In the genomic region with DNA sequence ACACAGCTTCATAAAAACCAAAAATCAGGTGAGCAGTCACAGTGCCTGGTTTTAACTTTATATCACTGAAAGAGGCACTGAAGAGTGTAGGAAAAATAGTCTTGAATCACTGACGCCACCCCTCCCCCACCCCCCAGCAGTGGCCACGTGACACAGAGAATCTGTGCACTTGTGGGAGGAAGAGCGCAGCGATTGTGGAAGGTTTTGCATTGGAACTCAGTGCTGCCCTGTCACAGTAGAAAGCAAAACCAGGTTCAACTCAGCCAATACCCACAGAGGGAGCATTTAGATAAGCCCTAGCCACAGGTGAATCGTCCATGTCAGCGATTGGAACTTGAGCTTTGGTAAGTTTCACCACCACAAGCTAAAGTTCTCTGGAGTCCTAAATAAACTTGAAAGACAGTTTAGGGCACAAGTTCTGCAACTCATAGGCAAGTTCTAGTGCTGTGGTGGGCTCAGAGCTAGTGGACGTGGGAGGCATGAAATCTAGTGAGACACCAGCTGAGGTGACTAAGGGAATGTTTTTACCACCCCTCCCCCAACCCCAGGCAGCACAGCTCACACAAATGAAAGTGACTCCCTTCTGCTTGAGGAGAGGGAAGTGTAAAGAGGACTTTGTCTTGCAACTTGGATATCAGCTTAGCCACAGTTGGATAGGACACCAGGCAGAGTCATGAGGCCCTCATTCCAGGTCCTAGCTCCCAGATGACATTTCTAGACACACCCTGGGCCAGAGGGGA, we compare ENCODE assay signal across 27 cellular contexts. TPM values are rescaled to one million over a fixed set of nuclear protein-coding genes. Genes with fewer than 3 reads are reported as not detected.
DNase-seq lines count a peak whose midpoint lies in the region; ATAC-seq and TF ChIP-seq lines count a peak whose summit lies in the region.
"Had no signal": no experiment of that assay in that cellular context is flagged by ENCODE, and none has a peak within 500 bp of the region (broad histone marks: within the 10 kb centered on the region; RNA-seq: fewer than 3 reads in every experiment).

No MANE protein-coding gene starts in this region.

- no peaks in the 10 kb centered on the region for H3K4me1 ChIP-seq in vagina
- H3K4me1 ChIP-seq: adrenal gland, breast epithelium, gastrocnemius medialis, upper lobe of left lung had no signal

- H3K36me3 ChIP-seq in vagina = no peaks in the 10 kb centered on the region
- H3K36me3 ChIP-seq: adrenal gland, breast epithelium, gastrocnemius medialis, upper lobe of left lung had no signal

- no peak for TF ChIP-seq POLR2A in vagina (IDR thresholded peaks at IDR 0.05)

- no peak overlapping the region for H3K27ac Mint-ChIP-seq in activated naive CD8-positive, alpha-beta T cell treated with anti-CD3 and anti-CD28 coated beads, Interleukin-2, amount 50 U/mL, for 24 hours
- H3K27ac Mint-ChIP-seq in activated naive CD8-positive, alpha-beta T cell treated with anti-CD3 and anti-CD28 coated beads for 36 hours = no peak overlapping the region
- H3K27ac Mint-ChIP-seq: memory B cell; naive thymus-derived CD4-positive, alpha-beta T cell; stimulated activated naive CD8-positive, alpha-beta T cell treated with anti-CD3 and anti-CD28 coated beads, Interleukin-15, amount 100 ng/mL, for 72 hours; T-cell had no signal

- H3K4me3 ChIP-seq in epithelial cell of esophagus (ENCODE audit: low read length) (no peak overlapping the region), vagina (no peak overlapping the region)
- H3K4me3 ChIP-seq: adrenal gland, breast epithelium, gastrocnemius medialis, skin epidermis, upper lobe of left lung had no signal

- H3K27ac ChIP-seq in vagina = no peak overlapping the region
- H3K27ac ChIP-seq: adrenal gland, breast epithelium, epithelial cell of prostate, gastrocnemius medialis, skin epidermis, upper lobe of left lung had no signal

- no peak for DNase-seq in activated naive CD8-positive, alpha-beta T cell treated with anti-CD3 and anti-CD28 coated beads, Interleukin-2, amount 50 U/mL, for 24 hours
- DNase-seq in activated naive CD8-positive, alpha-beta T cell treated with anti-CD3 and anti-CD28 coated beads for 36 hours = no peak
- peak; percentile 30 for DNase-seq in NOMO-1 treated with dmso at 0.1 percent for 144 hours (lab: John Stamatoyannopoulos, UW; ENCODE audit: unreplicated experiment)
- peak; percentile 6 for DNase-seq in epithelial cell of esophagus (ENCODE audit: low read depth)
- DNase-seq in HPDE6-E6E7 (ENCODE audit: extremely low spot score) = no peak
- DNase-seq in vagina (ENCODE audit: extremely low spot score in 2 of 2) = no peak
- DNase-seq: activated effector memory CD4-positive, alpha-beta T cell treated with anti-CD3 and anti-CD28 coated beads, Interleukin-2, amount 50 U/mL, for 16 hours; adrenal gland; cortex of kidney; DMS 273 treated with DMSO at 0.1 percent for 48 hours; gastrocnemius medialis; Karpas-422; kidney glomerular epithelial cell; naive thymus-derived CD4-positive, alpha-beta T cell; NCI-H1436 treated with DMSO at 0.1 percent for 48 hours; NCI-H2171 treated with DMSO at 0.1 percent for 48 hours; NCI-H774; stimulated activated CD4-positive, alpha-beta T cell treated with anti-CD3 and anti-CD28 coated beads, Interleukin-2, amount 100 ng/mL, for 48 hours; stimulated activated naive CD8-positive, alpha-beta T cell treated with anti-CD3 and anti-CD28 coated beads, Interleukin-15, amount 100 ng/mL, for 72 hours; T-cell; upper lobe of left lung had no signal

- no peaks in the 10 kb centered on the region for H3K9me3 Mint-ChIP-seq in activated naive CD8-positive, alpha-beta T cell treated with anti-CD3 and anti-CD28 coated beads, Interleukin-2, amount 50 U/mL, for 24 hours
- H3K9me3 Mint-ChIP-seq in activated naive CD8-positive, alpha-beta T cell treated with anti-CD3 and anti-CD28 coated beads for 36 hours = no peaks in the 10 kb centered on the region
- H3K9me3 Mint-ChIP-seq: memory B cell; naive thymus-derived CD4-positive, alpha-beta T cell; stimulated activated naive CD8-positive, alpha-beta T cell treated with anti-CD3 and anti-CD28 coated beads, Interleukin-15, amount 100 ng/mL, for 72 hours; T-cell had no signal

- H3K4me3 Mint-ChIP-seq in activated naive CD8-positive, alpha-beta T cell treated with anti-CD3 and anti-CD28 coated beads, Interleukin-2, amount 50 U/mL, for 24 hours = no peak overlapping the region
- H3K4me3 Mint-ChIP-seq in activated naive CD8-positive, alpha-beta T cell treated with anti-CD3 and anti-CD28 coated beads for 36 hours = no peak overlapping the region
- H3K4me3 Mint-ChIP-seq: memory B cell; naive thymus-derived CD4-positive, alpha-beta T cell; stimulated activated naive CD8-positive, alpha-beta T cell treated with anti-CD3 and anti-CD28 coated beads, Interleukin-15, amount 100 ng/mL, for 72 hours; T-cell had no signal

- H3K4me1 Mint-ChIP-seq in activated naive CD8-positive, alpha-beta T cell treated with anti-CD3 and anti-CD28 coated beads, Interleukin-2, amount 50 U/mL, for 24 hours = no peaks in the 10 kb centered on the region
- no peaks in the 10 kb centered on the region for H3K4me1 Mint-ChIP-seq in activated naive CD8-positive, alpha-beta T cell treated with anti-CD3 and anti-CD28 coated beads for 36 hours
- H3K4me1 Mint-ChIP-seq: memory B cell; naive thymus-derived CD4-positive, alpha-beta T cell; stimulated activated naive CD8-positive, alpha-beta T cell treated with anti-CD3 and anti-CD28 coated beads, Interleukin-15, amount 100 ng/mL, for 72 hours; T-cell had no signal

- TF ChIP-seq CTCF in epithelial cell of esophagus (IDR thresholded peaks at IDR 0.05; ENCODE audit: insufficient read depth, low read depth, low read length, missing control alignments) (no peak), vagina (IDR thresholded peaks at IDR 0.05) (no peak)

- no peaks in the 10 kb centered on the region for H3K9me3 ChIP-seq in vagina
- H3K9me3 ChIP-seq: adrenal gland, breast epithelium, gastrocnemius medialis, upper lobe of left lung had no signal

- ATAC-seq in activated naive CD8-positive, alpha-beta T cell treated with anti-CD3 and anti-CD28 coated beads, Interleukin-2, amount 50 U/mL, for 24 hours = peak; percentile 10
- ATAC-seq in GM21576 (IDR thresholded peaks at IDR 0.05; ENCODE audit: unreplicated experiment) = no peak
- no peak for ATAC-seq in HG03460 (IDR thresholded peaks at IDR 0.05; ENCODE audit: unreplicated experiment)
- ATAC-seq: gastrocnemius medialis; naive thymus-derived CD4-positive, alpha-beta T cell; T-cell had no signal

- no peaks in the 10 kb centered on the region for H3K36me3 Mint-ChIP-seq in activated naive CD8-positive, alpha-beta T cell treated with anti-CD3 and anti-CD28 coated beads, Interleukin-2, amount 50 U/mL, for 24 hours (ENCODE audit: low read depth)
- no peaks in the 10 kb centered on the region for H3K36me3 Mint-ChIP-seq in activated naive CD8-positive, alpha-beta T cell treated with anti-CD3 and anti-CD28 coated beads for 36 hours
- H3K36me3 Mint-ChIP-seq: memory B cell; naive thymus-derived CD4-positive, alpha-beta T cell; T-cell had no signal

- H3K27me3 ChIP-seq in vagina = no peaks in the 10 kb centered on the region
- H3K27me3 ChIP-seq: adrenal gland, breast epithelium, gastrocnemius medialis, upper lobe of left lung had no signal

- intact Hi-C loops in vagina (cut with DNase I) = no loop called here

- H3K27me3 Mint-ChIP-seq in activated naive CD8-positive, alpha-beta T cell treated with anti-CD3 and anti-CD28 coated beads, Interleukin-2, amount 50 U/mL, for 24 hours = peaks cover 2% of the 10 kb centered on the region
- H3K27me3 Mint-ChIP-seq in activated naive CD8-positive, alpha-beta T cell treated with anti-CD3 and anti-CD28 coated beads for 36 hours = peaks cover 12% of the 10 kb centered on the region
- H3K27me3 Mint-ChIP-seq: memory B cell had no signal

RNA-seq across cellular contexts. Expression of gene OR52B2, which starts 13.3 kb away (rescaled TPM):
- total RNA-seq in activated naive CD8-positive, alpha-beta T cell treated with anti-CD3 and anti-CD28 coated beads for 36 hours = not detected
- total RNA-seq in vagina = not detected
- total RNA-seq: adrenal gland; gastrocnemius medialis; naive thymus-derived CD4-positive, alpha-beta T cell; T-cell had no signal

RNA-seq across cellular contexts. Expression of gene OR52W1, which starts 42.2 kb away (rescaled TPM):
- total RNA-seq in activated naive CD8-positive, alpha-beta T cell treated with anti-CD3 and anti-CD28 coated beads for 36 hours = not detected
- not detected for total RNA-seq in vagina
- total RNA-seq: adrenal gland; breast epithelium; gastrocnemius medialis; naive thymus-derived CD4-positive, alpha-beta T cell; T-cell; upper lobe of left lung had no signal

RNA-seq across cellular contexts. Expression of gene C11orf42, which starts 48.6 kb away (rescaled TPM):
- not detected for total RNA-seq in activated naive CD8-positive, alpha-beta T cell treated with anti-CD3 and anti-CD28 coated beads for 36 hours
- not detected for total RNA-seq in vagina
- total RNA-seq: adrenal gland; breast epithelium; gastrocnemius medialis; naive thymus-derived CD4-positive, alpha-beta T cell; T-cell; upper lobe of left lung had no signal

RNA-seq across cellular contexts. Expression of gene OR56B4, which starts 49.3 kb away (rescaled TPM):
- total RNA-seq in activated naive CD8-positive, alpha-beta T cell treated with anti-CD3 and anti-CD28 coated beads for 36 hours = not detected
- total RNA-seq in vagina = not detected
- total RNA-seq: adrenal gland; breast epithelium; gastrocnemius medialis; naive thymus-derived CD4-positive, alpha-beta T cell; T-cell; upper lobe of left lung had no signal

Comparison
In these comparisons a context has a peak if more than half of its experiments do, and no peak if none do; other contexts are left out.
1. DNase-seq: peak in NOMO-1 treated with dmso at 0.1 percent for 144 hours (single experiment) and epithelial cell of esophagus (single experiment); none in activated naive CD8-positive, alpha-beta T cell treated with anti-CD3 and anti-CD28 coated beads, Interleukin-2, amount 50 U/mL, for 24 hours (single experiment), activated naive CD8-positive, alpha-beta T cell treated with anti-CD3 and anti-CD28 coated beads for 36 hours (single experiment), HPDE6-E6E7 (single experiment) and vagina (0 of 2).